24 cellular contexts compared by ENCODE assay signal in the genomic region with DNA sequence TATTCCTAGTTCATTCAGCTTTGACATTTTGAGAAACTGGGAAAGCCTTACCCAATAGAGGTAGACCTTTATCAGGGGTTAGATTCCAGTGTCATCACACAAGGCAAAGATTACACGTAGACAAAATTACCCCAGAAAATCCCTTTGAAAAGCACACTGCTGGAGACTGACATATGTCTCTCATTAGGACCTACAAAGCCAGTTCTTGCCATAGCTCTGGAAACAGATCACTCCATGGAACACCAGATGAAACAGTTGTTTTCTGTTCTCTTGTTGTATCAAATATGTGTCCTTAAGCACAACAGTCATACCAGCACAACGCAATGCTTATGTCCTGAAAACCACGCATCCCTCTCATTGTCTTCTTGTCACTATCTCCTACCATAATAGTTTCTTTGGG. TPM values are rescaled to one million over a fixed set of nuclear protein-coding genes. Genes with fewer than 3 reads are reported as not detected.
A peak's percentile ranks its signal among the peaks of the same experiment; 100 is the strongest.
DNase-seq lines count a peak whose midpoint lies in the region; ATAC-seq and TF ChIP-seq lines count a peak whose summit lies in the region.
"Had no signal": no experiment of that assay in that cellular context is flagged by ENCODE, and none has a peak within 500 bp of the region (broad histone marks: within the 10 kb centered on the region; RNA-seq: fewer than 3 reads in every experiment).

No MANE protein-coding gene starts in this region.

- H4K12ac ChIP-seq in trophoblast cell (ENCODE audit: low read depth, low read length), result no peak overlapping the region

- H3K9ac ChIP-seq in adipocyte (ENCODE audit: low read length) (no peak overlapping the region), trophoblast cell (ENCODE audit: low read length) (no peak overlapping the region)

- H3K36me3 ChIP-seq in adipocyte (ENCODE audit: control insufficient read depth, insufficient read depth, low read length, severe bottlenecking) (no peaks in the 10 kb centered on the region), trophoblast cell (ENCODE audit: control insufficient read depth in 1 of 2, insufficient read depth in 2 of 2, low read length in 2 of 2) (no peaks in the 10 kb centered on the region), tibial nerve (no peaks in the 10 kb centered on the region)
- H3K36me3 ChIP-seq: lower lobe of right lung, MG63 had no signal

- H3K9me3 ChIP-seq in adipocyte (ENCODE audit: control insufficient read depth, low read length), result no peaks in the 10 kb centered on the region
- no peaks in the 10 kb centered on the region for H3K9me3 ChIP-seq in trophoblast cell (ENCODE audit: insufficient read depth, low read depth, low read length)
- H3K9me3 ChIP-seq in tibial nerve, result no peaks in the 10 kb centered on the region
- H3K9me3 ChIP-seq: lower lobe of right lung, MG63 had no signal

- peaks cover 14% of the 10 kb centered on the region for H3K79me1 ChIP-seq in trophoblast cell (ENCODE audit: low read length)

- H2AFZ ChIP-seq in trophoblast cell (ENCODE audit: insufficient read depth, low read length, poor library complexity), result no peak overlapping the region

- TF ChIP-seq POLR2A in tibial nerve (IDR thresholded peaks at IDR 0.05) (no peak), lower leg skin (IDR thresholded peaks at IDR 0.05) (no peak)

- intact Hi-C loops in lower leg skin (cut with DNase I; ENCODE audit: low total_unique reads), result no loop called here

- peak overlapping the region; percentile 61 for H2BK5ac ChIP-seq in trophoblast cell (ENCODE audit: low read depth, low read length, poor library complexity)

- no peaks in the 10 kb centered on the region for H3K79me2 ChIP-seq in trophoblast cell (ENCODE audit: control insufficient read depth, insufficient read depth, low read length, poor library complexity)

- no CpG with 5 or more reads among the region's 3 CpGs for WGBS in trophoblast cell (ENCODE audit: extremely low coverage, insufficient coverage, insufficient read length)
- 45 to 56% methylated on average over 3 of the region's 3 CpGs for WGBS in tibial nerve, 2 donors
- 67 to 70% methylated on average over 3 of the region's 3 CpGs for WGBS in lower leg skin, 2 donors

- TF ChIP-seq CTCF in tibial nerve (IDR thresholded peaks at IDR 0.05) (no peak), lower leg skin (IDR thresholded peaks at IDR 0.05) (no peak)

- H3K4me1 ChIP-seq in adipocyte (ENCODE audit: control insufficient read depth, insufficient read depth, low read length) (peaks cover 18% of the 10 kb centered on the region), trophoblast cell (ENCODE audit: control insufficient read depth in 1 of 2, insufficient read depth in 2 of 2, low read length in 2 of 2) (peaks cover 5 to 8% of the 10 kb centered on the region in 2 experiments), tibial nerve (peaks cover 0 to 98% (median 64%) of the 10 kb centered on the region in 4 donors)

- H3K23ac ChIP-seq in trophoblast cell (ENCODE audit: low read length), result no peak overlapping the region

- H3K27ac ChIP-seq in trophoblast cell (ENCODE audit: low read depth, low read length), result peak overlapping the region; percentile 64
- H3K27ac ChIP-seq in tibial nerve, result peak overlapping the region in 3 of 4 donors; percentile 37 to 82 (median 79)
- H3K27ac ChIP-seq: epithelial cell of prostate, foreskin keratinocyte, RWPE1 had no signal

- TF ChIP-seq EP300 in tibial nerve (IDR thresholded peaks at IDR 0.05), result no peak

- no peak overlapping the region for H4K91ac ChIP-seq in trophoblast cell (ENCODE audit: low read depth, low read length)

- peak overlapping the region; percentile 40 for H3K14ac ChIP-seq in trophoblast cell (ENCODE audit: low read length)

- no peak overlapping the region for H3K18ac ChIP-seq in trophoblast cell (ENCODE audit: low read length)

- no peaks in the 10 kb centered on the region for H3K27me3 ChIP-seq in adipocyte (replicated peaks; ENCODE audit: control insufficient read depth, insufficient read depth, low read length)
- H3K27me3 ChIP-seq in trophoblast cell (ENCODE audit: insufficient read depth, low read length), result no peaks in the 10 kb centered on the region
- H3K27me3 ChIP-seq in tibial nerve, result no peaks in the 10 kb centered on the region
- H3K27me3 ChIP-seq: foreskin keratinocyte, MG63 had no signal

- H2AK5ac ChIP-seq in trophoblast cell (ENCODE audit: low read length), result no peak overlapping the region

- H2BK120ac ChIP-seq in trophoblast cell (ENCODE audit: insufficient read depth, low read length, poor library complexity), result peak overlapping the region; percentile 68

- DNase-seq in adipocyte (ENCODE audit: low read depth), result peak; percentile 48
- DNase-seq in fibroblast of gingiva (ENCODE audit: low read depth), result peak; percentile 6
- DNase-seq in trophoblast cell, result peak in 1 of 2 donors; percentile 7
- no peak for DNase-seq in tibial nerve (ENCODE audit: low spot score in 2 of 2)
- DNase-seq in NCI-H82 treated with DMSO at 0.1 percent for 48 hours (lab: John Stamatoyannopoulos, UW; ENCODE audit: unreplicated experiment), result no peak
- DNase-seq in lower leg skin (ENCODE audit: low spot score in 2 of 2), result no peak
- DNase-seq: activated B cell treated with CpG ODN at 0.5 μM for 24 hours; activated CD8-positive, alpha-beta T cell treated with anti-CD3 and anti-CD28 coated beads, Interleukin-2, amount 10 ng/mL, durations not matched to agents 7 days and 5 days; activated gamma-delta T cell; activated naive CD8-positive, alpha-beta T cell treated with anti-CD3 and anti-CD28 coated beads, Interleukin-2, amount 50 U/mL, for 24 hours; CD4-positive, alpha-beta memory T cell; DMS153; foreskin keratinocyte; GF-D8; lower lobe of right lung; MG63; NCI-H1417; NCI-H510A; T-helper 9 cell had no signal

- H4K8ac ChIP-seq in trophoblast cell (ENCODE audit: low read depth, low read length), result no peak overlapping the region

- H3K4ac ChIP-seq in trophoblast cell (ENCODE audit: low read depth, low read length), result no peak overlapping the region

- H3K4me2 ChIP-seq in trophoblast cell (ENCODE audit: low read length), result no peak overlapping the region

- H3K4me3 ChIP-seq in adipocyte (ENCODE audit: low read length), result no peak overlapping the region
- no peak overlapping the region for H3K4me3 ChIP-seq in trophoblast cell (ENCODE audit: low read depth, low read length)
- H3K4me3 ChIP-seq in tibial nerve, result no peak overlapping the region
- no peak overlapping the region for H3K4me3 ChIP-seq in lower leg skin (ENCODE audit: low read depth, poor library complexity, severe bottlenecking)
- H3K4me3 ChIP-seq: lower lobe of right lung, MG63 had no signal

- H2BK12ac ChIP-seq in trophoblast cell (ENCODE audit: low read length), result peak overlapping the region; percentile 23

- ATAC-seq in HG03571 (IDR thresholded peaks at IDR 0.05; ENCODE audit: unreplicated experiment), result no peak
- ATAC-seq: activated CD8-positive, alpha-beta T cell treated with anti-CD3 and anti-CD28 coated beads, Interleukin-2, amount 10 ng/mL, durations not matched to agents 7 days and 5 days; activated naive CD8-positive, alpha-beta T cell treated with anti-CD3 and anti-CD28 coated beads, Interleukin-2, amount 50 U/mL, for 24 hours; HCT116; lower lobe of right lung; sciatic nerve had no signal

RNA-seq across cellular contexts. Expression of a gene that starts 44.7 kb away (rescaled TPM):
- 7.2 and 7.4 TPM in 2 replicates for polyA plus RNA-seq in trophoblast cell (2013)
- 10 to 100 TPM in 3 of 4 donors, 1 to 10 TPM in 1; 9.3 to 22.6 (median 15.1) TPM for total RNA-seq in tibial nerve
- 1 to 10 TPM in 2 of 4 donors, under 1 TPM in 1, not detected in 1; 0.34 to 6.5 (median 4.4) TPM for total RNA-seq in lower leg skin
- total RNA-seq: activated B cell treated with CpG ODN at 0.5 μM for 24 hours; activated CD8-positive, alpha-beta T cell treated with anti-CD3 and anti-CD28 coated beads, Interleukin-2, amount 10 ng/mL, durations not matched to agents 7 days and 5 days; CD4-positive, alpha-beta memory T cell; foreskin keratinocyte had no signal
- polyA plus RNA-seq: foreskin keratinocyte had no signal

Comparison
In these comparisons a context has a peak if more than half of its experiments do, and no peak if none do; other contexts are left out.
1. DNase-seq: peak in adipocyte (single experiment) and fibroblast of gingiva (single experiment); none in tibial nerve (0 of 2), NCI-H82 treated with DMSO at 0.1 percent for 48 hours (single experiment) and lower leg skin (0 of 2).